In the genomic region with DNA sequence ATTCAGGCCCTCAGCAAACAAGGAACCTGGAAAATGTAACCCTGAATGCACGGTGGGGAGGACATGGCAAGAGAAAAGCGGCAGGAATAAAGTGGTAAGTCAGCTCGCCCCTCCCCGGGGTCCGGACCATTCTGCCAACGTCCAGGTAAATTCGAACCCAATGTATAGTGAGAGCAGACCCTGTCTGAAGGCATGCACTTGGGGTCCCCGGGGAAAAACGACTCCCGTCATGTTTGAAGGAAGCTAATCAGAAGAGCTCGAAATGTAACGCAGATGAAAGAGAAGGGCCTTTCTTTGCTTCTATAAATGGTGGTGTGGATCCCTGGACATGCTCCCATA, we compare ENCODE assay signal across 17 cellular contexts. TPM values are rescaled to one million over a fixed set of nuclear protein-coding genes. Genes with fewer than 3 reads are reported as not detected.
A peak's percentile ranks its signal among the peaks of the same experiment; 100 is the strongest.
DNase-seq lines count a peak whose midpoint lies in the region; ATAC-seq, FAIRE-seq and TF ChIP-seq lines count a peak whose summit lies in the region.
"Had no signal": no experiment of that assay in that cellular context is flagged by ENCODE, and none has a peak within 500 bp of the region (broad histone marks: within the 10 kb centered on the region; RNA-seq: fewer than 3 reads in every experiment).

No MANE protein-coding gene starts in this region.

- H3K9me3 Mint-ChIP-seq in nephron (no peaks in the 10 kb centered on the region), HFFc6 (no peaks in the 10 kb centered on the region)
- H3K9me3 Mint-ChIP-seq: endodermal cell, T-cell, WTC11 had no signal

- H3K4me1 Mint-ChIP-seq in nephron (peaks cover 40% of the 10 kb centered on the region), HFFc6 (ENCODE audit: low read depth) (peaks cover 14% of the 10 kb centered on the region)

- H3K27ac Mint-ChIP-seq in nephron (peak overlapping the region; percentile 78 to 93 (median 92)), HFFc6 (no peak overlapping the region)
- H3K27ac Mint-ChIP-seq: endodermal cell, T-cell, WTC11 had no signal

- TF ChIP-seq POLR2A in testis (IDR thresholded peaks at IDR 0.05) = no peak

- intact Hi-C loops in testis (cut with DNase I; ENCODE audit: low total_unique reads) = no loop called here

- H3K4me3 Mint-ChIP-seq in nephron = peak overlapping the region in 2 of 3 experiments; percentile 59 to 64
- H3K4me3 Mint-ChIP-seq in HFFc6 = no peak overlapping the region
- H3K4me3 Mint-ChIP-seq: endodermal cell, WTC11 had no signal

- DNase-seq in SK-N-MC (ENCODE audit: low read depth, low spot score) (no peak), testis (no peak), HFFc6 (no peak), frontal cortex (ENCODE audit: low spot score in 2 of 2) (no peak)
- DNase-seq: activated gamma-delta T cell treated with Interleukin-2 at 50 U/mL for 16 hours, endodermal cell, foreskin fibroblast, GM23248, mucosa of descending colon, NCI-H82, posterior cingulate gyrus, T-cell had no signal

- H3K4me1 ChIP-seq in esophagus (ENCODE audit: control insufficient read depth in 2 of 2, insufficient read depth in 2 of 2, low read length in 1 of 2) (peaks cover 0 to 5% of the 10 kb centered on the region in 2 donors), testis (peaks cover 71% of the 10 kb centered on the region)

- H3K27me3 ChIP-seq in esophagus (ENCODE audit: control insufficient read depth in 1 of 2, insufficient read depth in 2 of 2, low read length in 2 of 2) = no peaks in the 10 kb centered on the region
- H3K27me3 ChIP-seq in testis = no peaks in the 10 kb centered on the region

- FAIRE-seq in frontal cortex (lab: Jason Lieb, UNC) = no peak

- no peak for ATAC-seq in GM19324 (IDR thresholded peaks at IDR 0.05; ENCODE audit: low FRiP score, unreplicated experiment)
- ATAC-seq in GM18873 (IDR thresholded peaks at IDR 0.05; ENCODE audit: low FRiP score, unreplicated experiment) = no peak
- ATAC-seq: T-cell, WTC11 had no signal

- H3K27ac ChIP-seq in SK-N-MC (peak overlapping the region; percentile 85), esophagus (ENCODE audit: low read depth in 2 of 2, low read length in 1 of 2) (peak overlapping the region; percentile 69 to 72), testis (peak overlapping the region; percentile 67 to 89)
- H3K27ac ChIP-seq: GM23248 had no signal

- H3K36me3 Mint-ChIP-seq in nephron (ENCODE audit: low read depth) (no peaks in the 10 kb centered on the region), HFFc6 (ENCODE audit: low read depth) (no peaks in the 10 kb centered on the region)
- H3K36me3 Mint-ChIP-seq: WTC11 had no signal

- no peaks in the 10 kb centered on the region for H3K9me3 ChIP-seq in SK-N-MC (ENCODE audit: low read depth, low read length)
- H3K9me3 ChIP-seq in esophagus (ENCODE audit: control insufficient read depth in 2 of 2, insufficient read depth in 1 of 2, low read depth in 1 of 2, low read length in 1 of 2) = no peaks in the 10 kb centered on the region
- H3K9me3 ChIP-seq in testis = no peaks in the 10 kb centered on the region
- H3K9me3 ChIP-seq: mucosa of descending colon had no signal

- H3K27me3 Mint-ChIP-seq in nephron (ENCODE audit: low read depth) = no peaks in the 10 kb centered on the region
- H3K27me3 Mint-ChIP-seq in HFFc6 (ENCODE audit: insufficient read depth) = peaks cover 4% of the 10 kb centered on the region
- H3K27me3 Mint-ChIP-seq: T-cell had no signal

- peak overlapping the region; percentile 32 for H3K4me3 ChIP-seq in SK-N-MC
- H3K4me3 ChIP-seq in esophagus (ENCODE audit: low read depth in 1 of 2, low read length in 2 of 2) = no peak overlapping the region
- H3K4me3 ChIP-seq in testis = no peak overlapping the region
- H3K4me3 ChIP-seq: GM23248, mucosa of descending colon had no signal

- peak overlapping the region; percentile 35 for H3K9ac ChIP-seq in SK-N-MC (ENCODE audit: insufficient read length)
- H3K9ac ChIP-seq: GM23248 had no signal

- TF ChIP-seq CTCF in nephron (IDR thresholded peaks at IDR 0.05; ENCODE audit: unreplicated experiment in 3 of 3) = no peak
- TF ChIP-seq CTCF in testis (IDR thresholded peaks at IDR 0.05) = no peak
- no peak for TF ChIP-seq CTCF in HFFc6 (IDR thresholded peaks at IDR 0.05)

- 54 to 75% methylated on average over 12 of the region's 12 CpGs for WGBS in esophagus, 2 donors
- WGBS in testis, 2 donors = 55 to 60% methylated on average over 12 of the region's 12 CpGs

- H3K36me3 ChIP-seq in SK-N-MC (ENCODE audit: insufficient read depth, low read length) (no peaks in the 10 kb centered on the region), esophagus (ENCODE audit: control insufficient read depth in 2 of 2, insufficient read depth in 2 of 2, low read length in 1 of 2) (no peaks in the 10 kb centered on the region), testis (ENCODE audit: low read depth, missing control alignments) (no peaks in the 10 kb centered on the region)

RNA-seq across cellular contexts. Expression of a gene that starts 0.2 kb away (rescaled TPM):
- polyA plus RNA-seq in esophagus (10 to 100 TPM in 1 of 2 donors, 1 to 10 TPM in 1; 8.6 to 18.2 TPM), testis (ENCODE audit: insufficient read depth, low read depth, low replicate concordance) (25.5 TPM)
- total RNA-seq in testis (10 to 100 TPM; 61.6 to 96.8 TPM), frontal cortex (4.9 TPM)
- total RNA-seq in HFFc6 (2021; fragmentation: NEBNext Ultra II Directional; extraction: Animal tissue kit (Norgen Biotek cat#: 25700)) = 1 to 10 TPM; 1.0 to 2.1 (median 1.3) TPM

RNA-seq across cellular contexts. Expression of a gene that starts 19.2 kb away (rescaled TPM):
- polyA plus RNA-seq in esophagus = 10 to 100 TPM; 22.9 to 27.5 TPM
- total RNA-seq in testis = 10 to 100 TPM; 80.2 to 81.5 TPM
- 55.3 TPM for polyA plus RNA-seq in testis (ENCODE audit: insufficient read depth, low read depth, low replicate concordance)
- total RNA-seq in HFFc6 (2021; fragmentation: NEBNext Ultra II Directional; extraction: Animal tissue kit (Norgen Biotek cat#: 25700)) = 10 to 100 TPM; 19.3 to 30.4 (median 21.8) TPM
- 28.5 TPM for total RNA-seq in frontal cortex

RNA-seq across cellular contexts. Expression of a gene that starts 23.3 kb away (rescaled TPM):
- polyA plus RNA-seq in esophagus = 10 to 100 TPM; 20.1 to 28.5 TPM
- total RNA-seq in testis = 10 to 100 TPM; 16.2 to 23.8 TPM
- polyA plus RNA-seq in testis (ENCODE audit: insufficient read depth, low read depth, low replicate concordance) = 16.6 TPM
- total RNA-seq in HFFc6 (2021; fragmentation: NEBNext Ultra II Directional; extraction: Animal tissue kit (Norgen Biotek cat#: 25700)) = 10 to 100 TPM; 12.3 to 17.1 (median 13.3) TPM
- total RNA-seq in frontal cortex = 31.4 TPM

Comparison
In these comparisons a context has a peak if more than half of its experiments do, and no peak if none do; other contexts are left out.
1. RNA of a gene that starts 0.2 kb away (total RNA-seq): 61.6 to 96.8 TPM in testis; 4.9 TPM in frontal cortex (single experiment) and 1.0 to 2.1 TPM in HFFc6; every median in the first group is over 10 times any median in the second.
2. Peak in every context shown above with its lines, with median percentiles within 50 percentile points of each other: H3K27ac ChIP-seq.